ENCODE assay signal across 9 cellular contexts in the genomic region with DNA sequence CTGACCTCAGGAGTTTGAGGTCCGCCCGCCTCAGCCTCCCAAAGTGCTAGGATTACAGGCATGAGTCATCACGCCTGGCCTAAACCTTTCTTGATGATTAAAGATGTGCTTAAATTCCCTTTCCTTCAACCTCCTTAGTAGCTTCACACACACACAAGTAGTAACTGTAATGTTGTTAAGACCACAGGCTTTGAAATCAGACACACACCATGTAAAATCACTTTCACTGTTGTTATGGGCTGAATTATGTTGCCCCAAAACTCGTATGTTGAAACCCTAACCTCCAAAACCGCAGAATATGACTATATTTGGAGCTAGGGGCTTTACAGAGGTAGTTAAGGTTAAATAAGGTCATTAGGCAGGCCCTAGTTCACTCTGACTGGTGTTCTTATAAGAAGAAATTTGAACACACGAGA.
DNase-seq lines count a peak whose midpoint lies in the region; ATAC-seq and TF ChIP-seq lines count a peak whose summit lies in the region.
"Had no signal": no experiment of that assay in that cellular context is flagged by ENCODE, and none has a peak within 500 bp of the region (broad histone marks: within the 10 kb centered on the region; RNA-seq: fewer than 3 reads in every experiment).

No MANE protein-coding gene starts in this region.

- H3K9me3 ChIP-seq in H9 (ENCODE audit: control insufficient read depth, low read depth, low read length), result no peaks in the 10 kb centered on the region

- no peaks in the 10 kb centered on the region for H3K23me2 ChIP-seq in H9 (ENCODE audit: insufficient read length, low read depth, low read length, poor library complexity, severe bottlenecking)

- no peak overlapping the region for H2AFZ ChIP-seq in H9 (ENCODE audit: low read length)

- no peak overlapping the region for H4K5ac ChIP-seq in H9 (ENCODE audit: insufficient read length, low read depth, low read length)

- no peak overlapping the region for H2BK12ac ChIP-seq in H9 (ENCODE audit: insufficient read length, low read depth, low read length)

- no peaks in the 10 kb centered on the region for H3K9me3 Mint-ChIP-seq in central memory CD8-positive, alpha-beta T cell
- H3K9me3 Mint-ChIP-seq in H9, result no peaks in the 10 kb centered on the region

- H2AK5ac ChIP-seq in H9 (ENCODE audit: insufficient read length, low read length), result no peak overlapping the region

- no peak overlapping the region for H3K23ac ChIP-seq in H9 (ENCODE audit: insufficient read length, low read depth, low read length)

- H4K8ac ChIP-seq in H9 (replicated peaks; ENCODE audit: insufficient read length, low read depth, low read length), result no peak overlapping the region

- no peaks in the 10 kb centered on the region for H4K20me1 ChIP-seq in H9 (ENCODE audit: control insufficient read depth, insufficient read depth, insufficient read length)

- H2BK20ac ChIP-seq in H9 (ENCODE audit: low read depth, low read length, poor library complexity, severe bottlenecking), result no peak overlapping the region

- no peak overlapping the region for H3T11ph ChIP-seq in H9 (ENCODE audit: low read length)

- no peaks in the 10 kb centered on the region for H3K27me3 Mint-ChIP-seq in central memory CD8-positive, alpha-beta T cell
- H3K27me3 Mint-ChIP-seq in H9 (ENCODE audit: low read depth), result no peaks in the 10 kb centered on the region

- no peak overlapping the region for H3K4me2 ChIP-seq in H9 (ENCODE audit: insufficient read depth, insufficient read length, low read length)

- no peaks in the 10 kb centered on the region for H3K4me1 ChIP-seq in H9 (ENCODE audit: insufficient read depth, low read length)

- DNase-seq in GM13977 (ENCODE audit: low spot score) (peak; percentile 25), hepatic stellate cell (ENCODE audit: low spot score) (no peak), NCI-H510A (lab: John Stamatoyannopoulos, UW) (no peak), H9 (no peak), NCI-H748 treated with DMSO at 0.1 percent for 48 hours (lab: John Stamatoyannopoulos, UW) (no peak)
- no peak for DNase-seq in central memory CD8-positive, alpha-beta T cell (ENCODE audit: low spot score in 2 of 2)

- H4K91ac ChIP-seq in H9 (ENCODE audit: insufficient read length, low read depth, low read length), result no peak overlapping the region

- no peaks in the 10 kb centered on the region for H3K36me3 Mint-ChIP-seq in central memory CD8-positive, alpha-beta T cell (ENCODE audit: insufficient read depth)
- H3K36me3 Mint-ChIP-seq in H9 (ENCODE audit: insufficient read depth in 1 of 3, low read depth in 3 of 3), result no peaks in the 10 kb centered on the region

- H3K18ac ChIP-seq in H9 (ENCODE audit: insufficient read length, low read depth, low read length), result no peak overlapping the region

- no peak overlapping the region for H3K4ac ChIP-seq in H9 (ENCODE audit: low read depth, low read length)

- no peak overlapping the region for H2BK120ac ChIP-seq in H9 (ENCODE audit: low read depth, low read length, poor library complexity, severe bottlenecking)

- TF ChIP-seq CTCF in GM13977 (IDR thresholded peaks at IDR 0.05; ENCODE audit: extremely low read depth, insufficient read depth, missing control alignments) (no peak), H9 (conservative IDR thresholded peaks at IDR 0.05) (no peak)

- no peak overlapping the region for H3K27ac ChIP-seq in H9 (ENCODE audit: insufficient read length, low read depth, low read length)
- H3K27ac ChIP-seq: SK-N-MC had no signal

- WGBS in H9 (ENCODE audit: extremely low coverage, insufficient read length, low lambda C conversion rate), result no CpG with 5 or more reads among the region's 6 CpGs

- ATAC-seq in GM21619 (IDR thresholded peaks at IDR 0.05; ENCODE audit: unreplicated experiment) (peak; percentile 80), HG03565 (IDR thresholded peaks at IDR 0.05; ENCODE audit: unreplicated experiment) (peak; percentile 85)
- peak; percentile 72 for ATAC-seq in central memory CD8-positive, alpha-beta T cell (replicated peaks; ENCODE audit: extremely low read depth, poor library complexity, severe bottlenecking)

- no peaks in the 10 kb centered on the region for H3K27me3 ChIP-seq in H9 (ENCODE audit: insufficient read depth, low read length)

- peaks cover 7% of the 10 kb centered on the region for H3K4me1 Mint-ChIP-seq in central memory CD8-positive, alpha-beta T cell
- no peaks in the 10 kb centered on the region for H3K4me1 Mint-ChIP-seq in H9

- no peak overlapping the region for H2BK5ac ChIP-seq in H9 (ENCODE audit: insufficient read length, low read length)

- in situ Hi-C loops in GM13977 (cut with MboI; ENCODE audit: low pct_unique_long_range_greater_than_20kb, low sequenced_read_pairs, unreplicated experiment), result no loop called here

- H3K79me1 ChIP-seq in H9 (ENCODE audit: insufficient read depth, low read depth, low read length, poor library complexity, severe bottlenecking), result no peaks in the 10 kb centered on the region

- no peak overlapping the region for H3K56ac ChIP-seq in H9 (ENCODE audit: insufficient read length, low read depth, low read length)

- no peak overlapping the region for H2BK15ac ChIP-seq in H9 (ENCODE audit: low read depth, low read length)

- no peaks in the 10 kb centered on the region for H3K79me2 ChIP-seq in H9 (ENCODE audit: insufficient read depth, low read length)

- H3K9ac ChIP-seq in H9 (ENCODE audit: extremely low read depth, insufficient read length, low read length), result no peak overlapping the region

- no peak overlapping the region for H3K14ac ChIP-seq in H9 (ENCODE audit: insufficient read depth, low read length)

- H3K4me3 Mint-ChIP-seq in central memory CD8-positive, alpha-beta T cell, result no peak overlapping the region
- H3K4me3 Mint-ChIP-seq in H9, result no peak overlapping the region

- no peak overlapping the region for H3K27ac Mint-ChIP-seq in central memory CD8-positive, alpha-beta T cell (ENCODE audit: low read depth)
- no peak overlapping the region for H3K27ac Mint-ChIP-seq in H9
